In the genomic region with DNA sequence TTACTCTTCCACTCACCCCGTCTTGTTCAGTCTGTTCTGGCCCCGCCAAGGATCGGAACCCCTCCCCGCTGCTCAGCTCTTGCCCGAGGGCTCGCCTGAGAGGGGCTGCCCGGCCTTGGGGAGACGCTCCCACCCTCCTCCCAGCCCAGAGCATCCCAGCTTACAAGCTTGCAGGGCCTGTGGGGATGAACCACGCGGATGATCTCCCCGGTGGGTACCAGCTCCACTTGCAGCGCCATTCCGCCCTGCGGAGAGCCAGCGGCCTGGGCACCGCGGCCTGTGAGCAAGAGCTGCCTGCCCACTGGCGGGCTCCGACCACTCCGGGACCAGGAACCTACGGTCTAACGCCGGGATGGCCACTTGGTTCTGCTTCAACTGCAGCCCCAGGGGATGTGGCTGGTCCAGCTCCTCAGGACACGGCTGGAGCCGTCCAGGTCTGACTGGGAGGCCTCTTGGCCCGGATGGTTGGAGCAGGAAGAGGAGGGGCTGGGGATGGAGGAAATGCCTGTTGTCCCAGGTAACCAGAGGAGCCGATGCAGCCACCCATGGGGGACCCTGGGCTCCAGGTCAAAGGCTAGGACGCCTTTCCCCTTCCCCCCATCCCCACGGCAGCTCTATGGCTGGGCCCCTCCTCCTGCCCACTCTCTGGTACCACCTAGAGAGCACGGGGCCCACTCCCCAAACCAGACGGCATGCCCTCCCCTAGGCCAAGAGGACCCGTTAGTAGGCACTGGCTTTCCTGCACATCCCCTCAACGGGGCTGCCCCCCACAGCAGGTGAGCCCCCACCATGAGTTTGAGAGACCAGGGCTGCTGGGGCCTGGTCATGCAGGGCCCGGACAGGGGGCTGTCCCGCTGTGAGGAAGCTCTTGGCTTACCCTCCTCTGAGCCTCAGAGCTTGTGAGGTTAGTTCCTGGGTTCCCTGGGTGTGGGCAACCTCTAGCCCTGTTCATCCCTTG, we compare ENCODE assay signal across 8 cellular contexts. TPM values are rescaled to one million over a fixed set of nuclear protein-coding genes. Genes with fewer than 3 reads are reported as not detected.
DNase-seq lines count a peak whose midpoint lies in the region; ATAC-seq and TF ChIP-seq lines count a peak whose summit lies in the region.

A gene with protein sequence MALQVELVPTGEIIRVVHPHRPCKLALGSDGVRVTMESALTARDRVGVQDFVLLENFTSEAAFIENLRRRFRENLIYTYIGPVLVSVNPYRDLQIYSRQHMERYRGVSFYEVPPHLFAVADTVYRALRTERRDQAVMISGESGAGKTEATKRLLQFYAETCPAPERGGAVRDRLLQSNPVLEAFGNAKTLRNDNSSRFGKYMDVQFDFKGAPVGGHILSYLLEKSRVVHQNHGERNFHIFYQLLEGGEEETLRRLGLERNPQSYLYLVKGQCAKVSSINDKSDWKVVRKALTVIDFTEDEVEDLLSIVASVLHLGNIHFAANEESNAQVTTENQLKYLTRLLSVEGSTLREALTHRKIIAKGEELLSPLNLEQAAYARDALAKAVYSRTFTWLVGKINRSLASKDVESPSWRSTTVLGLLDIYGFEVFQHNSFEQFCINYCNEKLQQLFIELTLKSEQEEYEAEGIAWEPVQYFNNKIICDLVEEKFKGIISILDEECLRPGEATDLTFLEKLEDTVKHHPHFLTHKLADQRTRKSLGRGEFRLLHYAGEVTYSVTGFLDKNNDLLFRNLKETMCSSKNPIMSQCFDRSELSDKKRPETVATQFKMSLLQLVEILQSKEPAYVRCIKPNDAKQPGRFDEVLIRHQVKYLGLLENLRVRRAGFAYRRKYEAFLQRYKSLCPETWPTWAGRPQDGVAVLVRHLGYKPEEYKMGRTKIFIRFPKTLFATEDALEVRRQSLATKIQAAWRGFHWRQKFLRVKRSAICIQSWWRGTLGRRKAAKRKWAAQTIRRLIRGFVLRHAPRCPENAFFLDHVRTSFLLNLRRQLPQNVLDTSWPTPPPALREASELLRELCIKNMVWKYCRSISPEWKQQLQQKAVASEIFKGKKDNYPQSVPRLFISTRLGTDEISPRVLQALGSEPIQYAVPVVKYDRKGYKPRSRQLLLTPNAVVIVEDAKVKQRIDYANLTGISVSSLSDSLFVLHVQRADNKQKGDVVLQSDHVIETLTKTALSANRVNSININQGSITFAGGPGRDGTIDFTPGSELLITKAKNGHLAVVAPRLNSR (minus strand): TSS at position 438 of the 958 bp plus-strand sequence. CDS start 199 bp downstream, at position 239.

- H3K36me3 Mint-ChIP-seq in CD8-positive, alpha-beta memory T cell: peaks cover 0 to 28% (median 3%) of the 10 kb centered on the region in 3 donors

- no peak within 1 kb of the TSS for H2AFZ ChIP-seq in neural cell (ENCODE audit: low read depth, low read length)

- WGBS in esophagus squamous epithelium, 2 donors: 60 to 79% methylated on average over 4 to 6 of the region's 35 CpGs

- H3K9me2 ChIP-seq in neural cell (ENCODE audit: insufficient read depth, low read length): no peaks in the 10 kb centered on the region

- no peak within 1 kb of the TSS for H3K4me2 ChIP-seq in neural cell (ENCODE audit: low read length)

- peaks cover 11% of the 10 kb centered on the region for H3K36me3 ChIP-seq in CD8-positive, alpha-beta memory T cell (ENCODE audit: insufficient read depth, low read length)
- H3K36me3 ChIP-seq in SJCRH30 (no peaks in the 10 kb centered on the region), esophagus squamous epithelium (peaks cover 0 to 30% (median 8%) of the 10 kb centered on the region in 3 donors), neural cell (ENCODE audit: insufficient read depth, low read length) (no peaks in the 10 kb centered on the region)

- no peak for TF ChIP-seq RAD21 in neural cell (conservative IDR thresholded peaks at IDR 0.05)

- H3K9me3 ChIP-seq in CD8-positive, alpha-beta memory T cell (ENCODE audit: low read length): no peaks in the 10 kb centered on the region
- H3K9me3 ChIP-seq in SJCRH30 (replicated peaks): no peaks in the 10 kb centered on the region
- no peaks in the 10 kb centered on the region for H3K9me3 ChIP-seq in esophagus squamous epithelium
- no peaks in the 10 kb centered on the region for H3K9me3 ChIP-seq in neural cell (ENCODE audit: low read length)

- intact Hi-C loops in esophagus squamous epithelium (cut with DNase I): no loop called here

- H3K9ac ChIP-seq in neural cell (ENCODE audit: low read length): peak within 1 kb of the TSS; percentile 16

- H3K79me2 ChIP-seq in neural cell (replicated peaks; ENCODE audit: insufficient read depth, low read length): no peaks in the 10 kb centered on the region

- TF ChIP-seq POLR2A in esophagus squamous epithelium (IDR thresholded peaks at IDR 0.05): no peak

- H3K9me3 Mint-ChIP-seq in CD8-positive, alpha-beta memory T cell: no peaks in the 10 kb centered on the region

- H3K4me1 ChIP-seq in CD8-positive, alpha-beta memory T cell (ENCODE audit: insufficient read depth, low read length): peaks cover 30% of the 10 kb centered on the region
- H3K4me1 ChIP-seq in SJCRH30 (no peaks in the 10 kb centered on the region; the same call in 1 of the 2 replicates), esophagus squamous epithelium (peaks cover 39 to 83% (median 57%) of the 10 kb centered on the region in 3 donors)

- no peak within 1 kb of the TSS for H3K27ac ChIP-seq in CD8-positive, alpha-beta memory T cell (ENCODE audit: low read depth, low read length)
- no peak within 1 kb of the TSS for H3K27ac ChIP-seq in SJCRH30
- H3K27ac ChIP-seq in esophagus squamous epithelium: peak within 1 kb of the TSS; percentile 84 to 98 (median 97)
- H3K27ac ChIP-seq in neural cell (ENCODE audit: low read length): no peak within 1 kb of the TSS

- CTCF ChIA-PET in CD8-positive, alpha-beta memory T cell (lab: Charles Lee): interaction anchor here (0.7 to 1.8 kb wide), 2 partner anchors 23 to 127 kb away, joined by 4 to 7 read pairs; no protein-coding TSS in a partner anchor

- peak within 1 kb of the TSS; percentile 43 to 91 (median 68) for H3K27ac Mint-ChIP-seq in CD8-positive, alpha-beta memory T cell

- POLR2A ChIA-PET in CD8-positive, alpha-beta memory T cell (lab: Charles Lee): interaction anchor here (0.9 to 1.7 kb wide), 2 partner anchors 13 to 111 kb away, joined by 3 to 4 read pairs; no protein-coding TSS in a partner anchor

- peaks cover 0 to 1% of the 10 kb centered on the region in 2 donors for H3K27me3 Mint-ChIP-seq in CD8-positive, alpha-beta memory T cell

- H3K4me1 Mint-ChIP-seq in CD8-positive, alpha-beta memory T cell: peaks cover 13 to 37% (median 18%) of the 10 kb centered on the region in 3 donors

- H3K4me3 ChIP-seq in CD8-positive, alpha-beta memory T cell (ENCODE audit: low read length): peak within 1 kb of the TSS; percentile 34
- peak within 1 kb of the TSS; percentile 76 for H3K4me3 ChIP-seq in SJCRH30
- H3K4me3 ChIP-seq in esophagus squamous epithelium: peak within 1 kb of the TSS; percentile 63 to 91 (median 74)
- peak within 1 kb of the TSS; percentile 47 for H3K4me3 ChIP-seq in neural cell (ENCODE audit: low read length)

- H3F3A ChIP-seq in neural cell (ENCODE audit: insufficient read depth, low read length, poor library complexity, severe bottlenecking): no peaks in the 10 kb centered on the region

- H3K27me3 ChIP-seq in CD8-positive, alpha-beta memory T cell (ENCODE audit: insufficient read depth, low read length, poor library complexity, severe bottlenecking): no peaks in the 10 kb centered on the region
- H3K27me3 ChIP-seq in SJCRH30 (no peaks in the 10 kb centered on the region), esophagus squamous epithelium (no peaks in the 10 kb centered on the region), neural cell (ENCODE audit: insufficient read depth, low read depth, low read length) (peaks cover 11% of the 10 kb centered on the region)

- no peak for ATAC-seq in HG03159 (IDR thresholded peaks at IDR 0.05; ENCODE audit: unreplicated experiment)
- ATAC-seq in GM18498 (IDR thresholded peaks at IDR 0.05; ENCODE audit: unreplicated experiment): no peak

- DNase-seq in CD8-positive, alpha-beta memory T cell: no peak
- DNase-seq in SJCRH30 (no peak), esophagus squamous epithelium (lab: John Stamatoyannopoulos, UW) (no peak), RKO (ENCODE audit: low spot score) (no peak), GOT3 (lab: John Stamatoyannopoulos, UW) (no peak)

- no peaks in the 10 kb centered on the region for H4K20me1 ChIP-seq in neural cell (ENCODE audit: insufficient read depth)

- H3K4me3 Mint-ChIP-seq in CD8-positive, alpha-beta memory T cell: peak within 1 kb of the TSS; percentile 74 to 92 (median 84)

- TF ChIP-seq CTCF in esophagus squamous epithelium (IDR thresholded peaks at IDR 0.05) (no peak), neural cell (IDR thresholded peaks at IDR 0.05; ENCODE audit: poor library complexity, severe bottlenecking) (no peak)

- TF ChIP-seq EP300 in neural cell (conservative IDR thresholded peaks at IDR 0.05; ENCODE audit: poor library complexity, severe bottlenecking): no peak

TF ChIP-seq in neural cell, 6 proteins besides CTCF, POLR2A, EP300 and RAD21 (continues in another document):
- no peak for TF ChIP-seq EZH2 (IDR thresholded peaks at IDR 0.05; ENCODE audit: borderline replicate concordance, insufficient read depth, low read length, poor library complexity, severe bottlenecking)

RNA-seq across cellular contexts. Expression of the gene that starts here (rescaled TPM):
- total RNA-seq in CD8-positive, alpha-beta memory T cell: 10 to 100 TPM; 36.6 to 36.9 TPM
- 5.7 TPM for polyA plus RNA-seq in CD8-positive, alpha-beta memory T cell
- 17.9 and 19.1 TPM in 2 replicates for total RNA-seq in SJCRH30 (2014; rRNA removed; shearing (Covaris generic))
- total RNA-seq in esophagus squamous epithelium: 10 to 100 TPM; 62.0 to 80.5 (median 64.2) TPM
- 5.7 and 5.8 TPM in 2 replicates for polyA plus RNA-seq in neural cell
- 8.0 and 8.9 TPM in 2 replicates for polyA minus RNA-seq in neural cell

Comparison
In these comparisons a context has a peak if more than half of its experiments do, and no peak if none do; other contexts are left out.
1. H3K27ac ChIP-seq: peak in esophagus squamous epithelium (4 of 4); none in CD8-positive, alpha-beta memory T cell (single experiment), SJCRH30 (single experiment) and neural cell (single experiment).
2. Peak in every context shown above with its lines, with median percentiles within 50 percentile points of each other: H3K4me3 ChIP-seq.